In the genomic region with DNA sequence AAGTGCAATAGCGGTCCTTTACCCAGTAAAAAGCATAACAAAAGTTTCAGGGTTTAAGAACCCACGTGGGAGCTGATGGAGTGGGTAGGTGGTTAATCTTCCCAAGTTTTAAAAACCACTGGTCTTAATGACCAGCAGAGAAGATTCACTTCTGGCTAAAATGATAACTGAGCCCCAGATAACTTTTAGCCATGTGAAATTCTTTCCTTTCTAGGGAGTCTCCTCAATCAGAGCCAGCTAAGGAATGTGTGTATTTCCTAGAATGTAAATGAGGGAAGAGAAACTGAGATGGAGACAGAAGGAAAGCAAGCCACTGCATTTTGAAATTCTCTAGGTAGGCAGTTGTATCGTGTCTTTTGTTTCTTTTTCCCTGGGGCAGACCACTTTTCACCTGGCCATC, we compare ENCODE assay signal across 12 cellular contexts. TPM values are rescaled to one million over a fixed set of nuclear protein-coding genes. Genes with fewer than 3 reads are reported as not detected.
DNase-seq lines count a peak whose midpoint lies in the region; TF ChIP-seq lines count a peak whose summit lies in the region.
"Had no signal": no experiment of that assay in that cellular context is flagged by ENCODE, and none has a peak within 500 bp of the region (broad histone marks: within the 10 kb centered on the region; RNA-seq: fewer than 3 reads in every experiment).

No MANE protein-coding gene starts in this region.

- H4K91ac ChIP-seq in mesenchymal stem cell (ENCODE audit: low read length), result no peak overlapping the region

- H3K79me1 ChIP-seq in mesenchymal stem cell (replicated peaks; ENCODE audit: low read length, poor library complexity, severe bottlenecking), result no peaks in the 10 kb centered on the region

- H3K23ac ChIP-seq in mesenchymal stem cell (ENCODE audit: low read length in 2 of 2), result no peak overlapping the region

- H3K4me3 ChIP-seq in HEK293 (ENCODE audit: low read depth, low read length), result no peak overlapping the region
- H3K4me3 ChIP-seq in brain microvascular endothelial cell (ENCODE audit: low read depth, low read length), result peak overlapping the region; percentile 56
- H3K4me3 ChIP-seq in mesenchymal stem cell (ENCODE audit: insufficient read depth in 1 of 2, low read depth in 1 of 2, low read length in 2 of 2), result peak overlapping the region in 1 of 2 experiments; percentile 89
- peak overlapping the region; percentile 55 to 61 for H3K4me3 ChIP-seq in testis

- peak overlapping the region; percentile 88 for H3K9ac ChIP-seq in mesenchymal stem cell (ENCODE audit: low read length)

- H2BK5ac ChIP-seq in mesenchymal stem cell (ENCODE audit: low read depth, low read length, poor library complexity, severe bottlenecking), result no peak overlapping the region

- no peak overlapping the region for H2BK120ac ChIP-seq in mesenchymal stem cell (ENCODE audit: low read depth, low read length)

- intact Hi-C loops in testis (cut with DNase I; ENCODE audit: low total_unique reads), result no loop called here

- POLR2A ChIA-PET in HEK293 (lab: Yijun Ruan, JAX) (no interaction called here), GM10248 (lab: Yijun Ruan, JAX) (no interaction called here)

- H3K4ac ChIP-seq in mesenchymal stem cell (ENCODE audit: low read depth in 1 of 2, low read length in 2 of 2), result no peak overlapping the region

- no peak overlapping the region for H4K8ac ChIP-seq in mesenchymal stem cell (ENCODE audit: low read length)

- H3K36me3 ChIP-seq in HEK293 (ENCODE audit: control insufficient read depth in 2 of 2, insufficient read depth in 1 of 2, low read length in 2 of 2) (no peaks in the 10 kb centered on the region), brain microvascular endothelial cell (replicated peaks) (no peaks in the 10 kb centered on the region), mesenchymal stem cell (ENCODE audit: control insufficient read depth in 1 of 2, insufficient read depth in 2 of 2, low read depth in 1 of 2, low read length in 2 of 2) (no peaks in the 10 kb centered on the region), testis (ENCODE audit: low read depth, missing control alignments) (no peaks in the 10 kb centered on the region)

- in situ Hi-C loops in brain microvascular endothelial cell (cut with HindIII; ENCODE audit: low pct_ligation_motif_present, low sequenced_read_pairs) (no loop called here), GM13976 (cut with MboI; ENCODE audit: low sequenced_read_pairs, unreplicated experiment) (no loop called here)

- CTCF ChIA-PET in HEK293 (lab: Yijun Ruan, JAX), result interaction anchor here (0.6 to 5.0 kb wide), 7 partner anchors 13 to 186 kb away, joined by 3 to 28 read pairs (median 3); no protein-coding TSS in a partner anchor
- CTCF ChIA-PET in GM10248 (lab: Yijun Ruan, JAX), result interaction anchor here (2.0 kb wide), 1 partner anchor 18 kb away, joined by 6 read pairs; no protein-coding TSS in a partner anchor

- 31% methylated on average over 2 of the region's 3 CpGs for WGBS in mesenchymal stem cell
- 27 to 28% methylated on average over 3 of the region's 3 CpGs for WGBS in testis, 2 donors

- no peak overlapping the region for H2AFZ ChIP-seq in mesenchymal stem cell (ENCODE audit: low read depth, low read length)

- DNase-seq in brain microvascular endothelial cell (no peak), mesenchymal stem cell (no peak), testis (no peak), NCI-H187 treated with DMSO at 0.1 percent for 48 hours (lab: John Stamatoyannopoulos, UW) (no peak), GM10248 (ENCODE audit: extremely low spot score) (no peak), GM13976 (ENCODE audit: low spot score) (no peak), dermis blood vessel endothelial cell (no peak)
- DNase-seq: activated naive CD4-positive, alpha-beta T cell treated with anti-CD3 and anti-CD28 coated beads, Interleukin-2, amount 50 U/mL, for 16 hours; foreskin melanocyte; naive B cell; NCI-H187 had no signal

- H3K27ac ChIP-seq in HEK293 (ENCODE audit: extremely low read depth, low read depth, low read length), result peak overlapping the region; percentile 35; the same call in 1 of the 2 replicates
- no peak overlapping the region for H3K27ac ChIP-seq in brain microvascular endothelial cell
- peak overlapping the region; percentile 3 for H3K27ac ChIP-seq in mesenchymal stem cell (ENCODE audit: low read length, poor library complexity, severe bottlenecking)
- peak overlapping the region in 1 of 2 donors; percentile 26 for H3K27ac ChIP-seq in testis

- TF ChIP-seq CTCF in HEK293 (tag by site-specific recombination; IDR thresholded peaks at IDR 0.05) (no peak), brain microvascular endothelial cell (IDR thresholded peaks at IDR 0.05; ENCODE audit: low read depth, low read length, missing control alignments) (no peak), testis (IDR thresholded peaks at IDR 0.05) (no peak), GM10248 (IDR thresholded peaks at IDR 0.05; ENCODE audit: control extremely low read depth, extremely low read depth, low read depth, missing control alignments) (no peak), GM13976 (IDR thresholded peaks at IDR 0.05; ENCODE audit: borderline replicate concordance, control extremely low read depth, extremely low read depth, insufficient read depth, missing control alignments) (no peak)

- no peak overlapping the region for H3K18ac ChIP-seq in mesenchymal stem cell (ENCODE audit: low read depth in 1 of 2, low read length in 2 of 2)

- no peak for TF ChIP-seq POLR2A in testis (IDR thresholded peaks at IDR 0.05)

- H3K27me3 ChIP-seq in brain microvascular endothelial cell (replicated peaks) (peaks cover 2% of the 10 kb centered on the region), mesenchymal stem cell (ENCODE audit: control insufficient read depth in 1 of 2, insufficient read depth in 1 of 2, low read length in 2 of 2) (no peaks in the 10 kb centered on the region), testis (no peaks in the 10 kb centered on the region)

- no peak overlapping the region for H3K14ac ChIP-seq in mesenchymal stem cell (ENCODE audit: low read length in 2 of 2)

- H3K4me1 ChIP-seq in HEK293 (ENCODE audit: control insufficient read depth, insufficient read depth, low read length), result peaks cover 17% of the 10 kb centered on the region
- peaks cover 15% of the 10 kb centered on the region for H3K4me1 ChIP-seq in mesenchymal stem cell (ENCODE audit: control insufficient read depth, insufficient read depth, low read depth, low read length)
- H3K4me1 ChIP-seq in testis, result peaks cover 12% of the 10 kb centered on the region

- no peak overlapping the region for H2BK15ac ChIP-seq in mesenchymal stem cell (ENCODE audit: low read depth, poor library complexity, severe bottlenecking)

- peak overlapping the region; percentile 97 for H3K4me2 ChIP-seq in mesenchymal stem cell (ENCODE audit: low read length, poor library complexity, severe bottlenecking)

- no peak overlapping the region for H2AK5ac ChIP-seq in mesenchymal stem cell (ENCODE audit: low read length, severe bottlenecking)

- H3K9me3 ChIP-seq in HEK293 (ENCODE audit: control insufficient read depth, insufficient read depth, low read depth, low read length) (no peaks in the 10 kb centered on the region), mesenchymal stem cell (ENCODE audit: control insufficient read depth, low read length) (no peaks in the 10 kb centered on the region), testis (no peaks in the 10 kb centered on the region)

- H2BK12ac ChIP-seq in mesenchymal stem cell (ENCODE audit: low read length in 2 of 2), result no peak overlapping the region

TF ChIP-seq in HEK293, 187 proteins besides CTCF, POLR2A, EP300 and RAD21:
- TF ChIP-seq, protein P1, sequence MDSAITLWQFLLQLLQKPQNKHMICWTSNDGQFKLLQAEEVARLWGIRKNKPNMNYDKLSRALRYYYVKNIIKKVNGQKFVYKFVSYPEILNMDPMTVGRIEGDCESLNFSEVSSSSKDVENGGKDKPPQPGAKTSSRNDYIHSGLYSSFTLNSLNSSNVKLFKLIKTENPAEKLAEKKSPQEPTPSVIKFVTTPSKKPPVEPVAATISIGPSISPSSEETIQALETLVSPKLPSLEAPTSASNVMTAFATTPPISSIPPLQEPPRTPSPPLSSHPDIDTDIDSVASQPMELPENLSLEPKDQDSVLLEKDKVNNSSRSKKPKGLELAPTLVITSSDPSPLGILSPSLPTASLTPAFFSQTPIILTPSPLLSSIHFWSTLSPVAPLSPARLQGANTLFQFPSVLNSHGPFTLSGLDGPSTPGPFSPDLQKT (IDR thresholded peaks at IDR 0.05; ENCODE audit: borderline replicate concordance, low read depth, low read length), result no peak
- 0 out of 2 replicates have a peak, but pooled peaks have one; percentile 9 for TF ChIP-seq ZBTB20 (tag by site-specific recombination; IDR thresholded peaks at IDR 0.05)

RNA-seq across cellular contexts. Expression of a gene that starts 1.6 kb away (rescaled TPM):
- polyA plus RNA-seq in mesenchymal stem cell (2013, experiment 1 of 2), result 8.9 TPM
- polyA plus RNA-seq in mesenchymal stem cell (2013, experiment 2 of 2), result 9.2 TPM
- total RNA-seq in testis (1 to 10 TPM; 4.5 to 8.1 TPM), dermis blood vessel endothelial cell (45.1 and 64.2 TPM in 2 replicates)
- polyA plus RNA-seq in testis (ENCODE audit: insufficient read depth, low read depth, low replicate concordance), result 10.4 TPM
